Comparison of ENCODE assay signal across 8 cellular contexts in genomic region chr6:111721677-111722219, GRCh38.
DNase-seq lines count a peak whose midpoint lies in the region; ATAC-seq, FAIRE-seq and TF ChIP-seq lines count a peak whose summit lies in the region.

No MANE protein-coding gene starts in this region.

- peaks cover 30% of the 10 kb centered on the region for H3K36me3 Mint-ChIP-seq in T-helper 2 cell treated with Interferon-gamma antibody and Interleukin-4, amounts not matched to agents 5 μg/mL and 100 μg/mL, for 36 hours (ENCODE audit: low read depth)

- TF ChIP-seq CTCF in bronchial epithelial cell (IDR thresholded peaks at IDR 0.05; ENCODE audit: insufficient read depth, low read length, severe bottlenecking): peak; percentile 57

- H2BK120ac ChIP-seq in mesendoderm (ENCODE audit: low read depth, low read length): no peak overlapping the region

- H2AK5ac ChIP-seq in mesendoderm (ENCODE audit: low read length): no peak overlapping the region

- no peak overlapping the region for H4K5ac ChIP-seq in mesendoderm (ENCODE audit: low read length)

- no peak for FAIRE-seq in bronchial epithelial cell (lab: Jason Lieb, UNC)

- no peak overlapping the region for H3K4ac ChIP-seq in mesendoderm (ENCODE audit: low read depth, low read length)

- DNase-seq in T-helper 2 cell (peak in 4 of 5 experiments; percentile 21 to 56 (median 34)), SJCRH30 (peak; percentile 32 to 59), bronchial epithelial cell (ENCODE audit: low read depth) (peak; percentile 26), mesendoderm (peak; percentile 65), aorta (no peak), NCI-H345 (lab: John Stamatoyannopoulos, UW) (no peak)
- DNase-seq in T-helper 2 cell treated with Interferon-gamma antibody and Interleukin-4, amounts not matched to agents 5 μg/mL and 100 μg/mL, for 36 hours (ENCODE audit: low spot score): no peak

- H3K4me3 Mint-ChIP-seq in T-helper 2 cell treated with Interferon-gamma antibody and Interleukin-4, amounts not matched to agents 5 μg/mL and 100 μg/mL, for 36 hours: no peak overlapping the region

- H3K18ac ChIP-seq in mesendoderm (ENCODE audit: low read length): no peak overlapping the region

- no peaks in the 10 kb centered on the region for H3K27me3 ChIP-seq in SJCRH30
- H3K27me3 ChIP-seq in bronchial epithelial cell (ENCODE audit: control insufficient read depth, insufficient read depth, low read length): no peaks in the 10 kb centered on the region
- no peaks in the 10 kb centered on the region for H3K27me3 ChIP-seq in mesendoderm (ENCODE audit: insufficient read depth, low read length, poor library complexity)
- no peaks in the 10 kb centered on the region for H3K27me3 ChIP-seq in aorta (ENCODE audit: control insufficient read depth in 1 of 2, insufficient read depth in 2 of 2, low read length in 1 of 2)

- H3K4me1 ChIP-seq in SJCRH30 (no peaks in the 10 kb centered on the region), mesendoderm (ENCODE audit: control insufficient read depth, low read depth, low read length) (peaks cover 7% of the 10 kb centered on the region), aorta (ENCODE audit: control insufficient read depth in 1 of 2, insufficient read depth in 2 of 2, low read length in 2 of 2) (no peaks in the 10 kb centered on the region)

- peaks cover 50% of the 10 kb centered on the region for H3K4me1 Mint-ChIP-seq in T-helper 2 cell treated with Interferon-gamma antibody and Interleukin-4, amounts not matched to agents 5 μg/mL and 100 μg/mL, for 36 hours (ENCODE audit: low read depth)

- H3K9ac ChIP-seq in mesendoderm (ENCODE audit: low read length): no peak overlapping the region

- H3K79me2 ChIP-seq in mesendoderm (ENCODE audit: control insufficient read depth, insufficient read depth, low read length): no peaks in the 10 kb centered on the region

- H4K8ac ChIP-seq in mesendoderm (ENCODE audit: low read depth, low read length): no peak overlapping the region

- H3K23ac ChIP-seq in mesendoderm (ENCODE audit: low read length): no peak overlapping the region

- no peak overlapping the region for H2BK5ac ChIP-seq in mesendoderm (ENCODE audit: low read length)

- H2BK15ac ChIP-seq in mesendoderm (replicated peaks; ENCODE audit: low read depth): no peak overlapping the region

- peak; percentile 42 for ATAC-seq in aorta (ENCODE audit: low FRiP score)
- no peak for ATAC-seq in HG02623 (IDR thresholded peaks at IDR 0.05; ENCODE audit: unreplicated experiment)

- WGBS in mesendoderm (ENCODE audit: extremely low coverage, insufficient coverage, low lambda C conversion rate): no CpG with 5 or more reads among the region's 3 CpGs
- 75 to 89% methylated on average over 3 of the region's 3 CpGs for WGBS in aorta, 2 donors

- H3K36me3 ChIP-seq in SJCRH30 (no peaks in the 10 kb centered on the region; the same call in 1 of the 2 replicates), bronchial epithelial cell (ENCODE audit: control insufficient read depth, insufficient read depth, low read length) (no peaks in the 10 kb centered on the region), mesendoderm (ENCODE audit: control insufficient read depth, insufficient read depth, low read length) (no peaks in the 10 kb centered on the region), aorta (ENCODE audit: control insufficient read depth in 1 of 2, insufficient read depth in 2 of 2, low read length in 1 of 2) (no peaks in the 10 kb centered on the region)

- no peaks in the 10 kb centered on the region for H3K9me3 ChIP-seq in SJCRH30 (replicated peaks)
- no peaks in the 10 kb centered on the region for H3K9me3 ChIP-seq in aorta (ENCODE audit: control insufficient read depth, low read length)

- H3K27me3 Mint-ChIP-seq in T-helper 2 cell treated with Interferon-gamma antibody and Interleukin-4, amounts not matched to agents 5 μg/mL and 100 μg/mL, for 36 hours (ENCODE audit: low read depth): no peaks in the 10 kb centered on the region

- H3K4me2 ChIP-seq in mesendoderm (ENCODE audit: low read length): no peak overlapping the region

- intact Hi-C loops in aorta (cut with DNase I): no loop called here

- H3K9me3 Mint-ChIP-seq in T-helper 2 cell treated with Interferon-gamma antibody and Interleukin-4, amounts not matched to agents 5 μg/mL and 100 μg/mL, for 36 hours: no peaks in the 10 kb centered on the region

- peaks cover 4% of the 10 kb centered on the region for H3K79me1 ChIP-seq in mesendoderm (ENCODE audit: low read length)

- no peak overlapping the region for H3K27ac ChIP-seq in SJCRH30
- no peak overlapping the region for H3K27ac ChIP-seq in mesendoderm (ENCODE audit: low read depth, low read length)
- no peak overlapping the region for H3K27ac ChIP-seq in aorta (ENCODE audit: low read depth in 1 of 2, low read length in 2 of 2)

- H3K4me3 ChIP-seq in SJCRH30: no peak overlapping the region
- no peak overlapping the region for H3K4me3 ChIP-seq in bronchial epithelial cell (ENCODE audit: low read depth, low read length)
- H3K4me3 ChIP-seq in mesendoderm (ENCODE audit: low read length): no peak overlapping the region
- H3K4me3 ChIP-seq in aorta (ENCODE audit: low read length in 2 of 2): no peak overlapping the region

- H3K56ac ChIP-seq in mesendoderm (ENCODE audit: low read length): no peak overlapping the region

- no peak overlapping the region for H3K27ac Mint-ChIP-seq in T-helper 2 cell treated with Interferon-gamma antibody and Interleukin-4, amounts not matched to agents 5 μg/mL and 100 μg/mL, for 36 hours

Comparison
In these comparisons a context has a peak if more than half of its experiments do, and no peak if none do; other contexts are left out.
1. DNase-seq: peak in T-helper 2 cell (4 of 5), SJCRH30 (2 of 2), bronchial epithelial cell (single experiment) and mesendoderm (single experiment); none in T-helper 2 cell treated with Interferon-gamma antibody and Interleukin-4, amounts not matched to agents 5 μg/mL and 100 μg/mL, for 36 hours (single experiment), aorta (0 of 2) and NCI-H345 (single experiment).